16 cellular contexts compared by ENCODE assay signal in the genomic region with DNA sequence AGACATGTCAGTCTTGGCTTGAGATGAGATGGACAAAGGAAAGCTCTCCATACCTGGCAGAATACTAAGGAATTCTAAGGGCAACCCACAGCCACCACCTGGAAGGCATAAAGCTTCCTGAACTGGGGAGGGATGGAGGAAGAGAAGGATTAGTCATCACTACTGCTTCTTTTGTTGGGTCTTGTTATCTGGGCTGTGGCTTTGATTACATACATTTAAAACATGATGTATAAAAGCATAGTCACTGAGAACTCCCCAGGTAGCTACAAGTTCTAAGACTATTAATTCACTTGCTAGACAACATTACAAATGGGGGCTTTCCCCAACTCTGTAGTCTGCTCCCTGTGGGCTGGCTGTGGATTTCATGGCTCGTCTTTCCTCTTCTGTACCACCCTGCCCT. TPM values are rescaled to one million over a fixed set of nuclear protein-coding genes. Genes with fewer than 3 reads are reported as not detected.
DNase-seq lines count a peak whose midpoint lies in the region; ATAC-seq, FAIRE-seq and TF ChIP-seq lines count a peak whose summit lies in the region.
"Had no signal": no experiment of that assay in that cellular context is flagged by ENCODE, and none has a peak within 500 bp of the region (broad histone marks: within the 10 kb centered on the region; RNA-seq: fewer than 3 reads in every experiment).

No MANE protein-coding gene starts in this region.

- peaks cover 8 to 9% of the 10 kb centered on the region in 2 donors for H3K36me3 Mint-ChIP-seq in activated naive CD4-positive, alpha-beta T cell treated with anti-CD3 and anti-CD28 coated beads, Interleukin-2, amount 50 U/mL, for 72 hours
- peaks cover 58% of the 10 kb centered on the region for H3K36me3 Mint-ChIP-seq in stimulated activated effector memory CD8-positive, alpha-beta T cell treated with anti-CD3 and anti-CD28 coated beads, Interleukin-12 subunit alpha, Interleukin-12 subunit beta, amount 100 ng/mL, for 72 hours

- H3K9me3 Mint-ChIP-seq in activated naive CD4-positive, alpha-beta T cell treated with anti-CD3 and anti-CD28 coated beads, Interleukin-2, amount 50 U/mL, for 72 hours: no peaks in the 10 kb centered on the region
- no peaks in the 10 kb centered on the region for H3K9me3 Mint-ChIP-seq in stimulated activated effector memory CD8-positive, alpha-beta T cell treated with anti-CD3 and anti-CD28 coated beads, Interleukin-12 subunit alpha, Interleukin-12 subunit beta, amount 100 ng/mL, for 72 hours

- ATAC-seq in activated naive CD4-positive, alpha-beta T cell treated with anti-CD3 and anti-CD28 coated beads, Interleukin-2, amount 50 U/mL, for 72 hours: peak; percentile 64 to 86
- no peak for ATAC-seq in stimulated activated effector memory CD8-positive, alpha-beta T cell treated with anti-CD3 and anti-CD28 coated beads, Interleukin-12 subunit alpha, Interleukin-12 subunit beta, amount 100 ng/mL, for 72 hours
- ATAC-seq in HG02840 (IDR thresholded peaks at IDR 0.05; ENCODE audit: low FRiP score, unreplicated experiment) (no peak), Right ventricle myocardium superior (ENCODE audit: poor library complexity) (no peak)

- intact Hi-C loops in Right ventricle myocardium superior (cut with DNase I): no loop called here

- H3K27ac Mint-ChIP-seq in activated naive CD4-positive, alpha-beta T cell treated with anti-CD3 and anti-CD28 coated beads, Interleukin-2, amount 50 U/mL, for 72 hours: peak overlapping the region; percentile 1 to 71
- H3K27ac Mint-ChIP-seq in stimulated activated effector memory CD8-positive, alpha-beta T cell treated with anti-CD3 and anti-CD28 coated beads, Interleukin-12 subunit alpha, Interleukin-12 subunit beta, amount 100 ng/mL, for 72 hours: peak overlapping the region; percentile 30

- H3K4me3 Mint-ChIP-seq in stimulated activated effector memory CD8-positive, alpha-beta T cell treated with anti-CD3 and anti-CD28 coated beads, Interleukin-12 subunit alpha, Interleukin-12 subunit beta, amount 100 ng/mL, for 72 hours: no peak overlapping the region
- H3K4me3 Mint-ChIP-seq: B cell had no signal

- H3K4me3 ChIP-seq in choroid plexus epithelial cell (ENCODE audit: low read depth, low read length): no peak overlapping the region
- H3K4me3 ChIP-seq: uterus had no signal

- DNase-seq in activated naive CD4-positive, alpha-beta T cell treated with anti-CD3 and anti-CD28 coated beads, Interleukin-2, amount 50 U/mL, for 72 hours (ENCODE audit: low spot score in 2 of 2): no peak
- DNase-seq in activated naive CD4-positive, alpha-beta T cell (lab: John Stamatoyannopoulos, UW): no peak
- DNase-seq in RCC 7860 (ENCODE audit: low spot score): peak; percentile 70
- peak; percentile 15 for DNase-seq in choroid plexus epithelial cell (ENCODE audit: low read depth)
- DNase-seq in stimulated activated effector memory CD8-positive, alpha-beta T cell treated with anti-CD3 and anti-CD28 coated beads, Interleukin-12 subunit alpha, Interleukin-12 subunit beta, amount 100 ng/mL, for 72 hours (ENCODE audit: low spot score in 2 of 2): no peak
- DNase-seq in stimulated activated CD4-positive, alpha-beta T cell treated with anti-CD3 and anti-CD28 coated beads, Interleukin-2, amount 100 ng/mL, for 48 hours: no peak
- DNase-seq in Right ventricle myocardium superior: no peak
- DNase-seq: activated CD8-positive, alpha-beta memory T cell treated with anti-CD3 and anti-CD28 coated beads for 24 hours; islet precursor cell; NCI-H1417; NCI-H345; stimulated activated CD4-positive, alpha-beta T cell treated with anti-CD3 and anti-CD28 coated beads, Interleukin-1b, Interleukin-23, amount 100 ng/mL, for 48 hours; uterus had no signal

- no peak for TF ChIP-seq CTCF in choroid plexus epithelial cell (conservative IDR thresholded peaks at IDR 0.05; ENCODE audit: low read depth, low read length)

- peak; percentile 65 for FAIRE-seq in RCC 7860 (lab: Jason Lieb, UNC)
- FAIRE-seq: GM12892 had no signal

- H3K4me1 Mint-ChIP-seq in stimulated activated effector memory CD8-positive, alpha-beta T cell treated with anti-CD3 and anti-CD28 coated beads, Interleukin-12 subunit alpha, Interleukin-12 subunit beta, amount 100 ng/mL, for 72 hours: peaks cover 35% of the 10 kb centered on the region

RNA-seq across cellular contexts. Expression of gene RBM33, which starts 58.2 kb away (rescaled TPM):
- total RNA-seq in activated naive CD4-positive, alpha-beta T cell treated with anti-CD3 and anti-CD28 coated beads, Interleukin-2, amount 50 U/mL, for 72 hours: 10 to 100 TPM; 74.7 to 76.1 TPM
- 32.8 TPM for total RNA-seq in Right ventricle myocardium superior

Comparison
In these comparisons a context has a peak if more than half of its experiments do, and no peak if none do; other contexts are left out.
1. ATAC-seq: peak in activated naive CD4-positive, alpha-beta T cell treated with anti-CD3 and anti-CD28 coated beads, Interleukin-2, amount 50 U/mL, for 72 hours (2 of 2); none in stimulated activated effector memory CD8-positive, alpha-beta T cell treated with anti-CD3 and anti-CD28 coated beads, Interleukin-12 subunit alpha, Interleukin-12 subunit beta, amount 100 ng/mL, for 72 hours (single experiment), HG02840 (single experiment) and Right ventricle myocardium superior (single experiment).
2. DNase-seq: peak in RCC 7860 (single experiment) and choroid plexus epithelial cell (single experiment); none in activated naive CD4-positive, alpha-beta T cell treated with anti-CD3 and anti-CD28 coated beads, Interleukin-2, amount 50 U/mL, for 72 hours (0 of 2), activated naive CD4-positive, alpha-beta T cell (0 of 4), stimulated activated effector memory CD8-positive, alpha-beta T cell treated with anti-CD3 and anti-CD28 coated beads, Interleukin-12 subunit alpha, Interleukin-12 subunit beta, amount 100 ng/mL, for 72 hours (0 of 2), stimulated activated CD4-positive, alpha-beta T cell treated with anti-CD3 and anti-CD28 coated beads, Interleukin-2, amount 100 ng/mL, for 48 hours (0 of 2) and Right ventricle myocardium superior (single experiment).